Comparison of ENCODE assay signal across 27 cellular contexts in genomic region chr6:15507746-15508145, GRCh38.
DNase-seq lines count a peak whose midpoint lies in the region.
"Had no signal": no experiment of that assay in that cellular context is flagged by ENCODE, and none has a peak within 500 bp of the region (broad histone marks: within the 10 kb centered on the region; RNA-seq: fewer than 3 reads in every experiment).

No MANE protein-coding gene starts in this region.

- H3K4me3 ChIP-seq in HUES48 (ENCODE audit: low read depth, low read length): no peak overlapping the region
- H3K4me3 ChIP-seq in MG63: no peak overlapping the region
- H3K4me3 ChIP-seq in mesenchymal stem cell (ENCODE audit: insufficient read depth in 1 of 2, low read depth in 1 of 2, low read length in 2 of 2): no peak overlapping the region
- H3K4me3 ChIP-seq: BLaER1 treated with 17β-estradiol and CSF1 and Interleukin-3, amounts not matched to agents 10 nM and 100 nM; esophagus muscularis mucosa; transverse colon had no signal

- no peak overlapping the region for H3K4me3 Mint-ChIP-seq in dendritic cell treated with granulocyte-macrophage colony-stimulating factor and Interleukin-4, amounts not matched to agents 40 ng/mL and 50 ng/mL, for 4 days
- H3K4me3 Mint-ChIP-seq: activated CD4-positive, alpha-beta memory T cell treated with anti-CD3 and anti-CD28 coated beads, Interleukin-2, amount 10 ng/mL, durations not matched to agents 7 days and 5 days; activated naive CD8-positive, alpha-beta T cell treated with anti-CD3 and anti-CD28 coated beads, Interleukin-2, amount 50 U/mL, for 24 hours; mesothelial cell of epicardium; stimulated activated memory B cell treated with anti-CD40 and anti-IgM and Interleukin-4, amounts not matched to agents 10 μg/mL and 1 μg/mL and 100 μg/mL, for 72 hours had no signal

- H3K27me3 ChIP-seq in HUES48 (ENCODE audit: control insufficient read depth, insufficient read depth, low read length) (no peaks in the 10 kb centered on the region), MG63 (no peaks in the 10 kb centered on the region), mesenchymal stem cell (ENCODE audit: control insufficient read depth in 1 of 2, insufficient read depth in 1 of 2, low read length in 2 of 2) (no peaks in the 10 kb centered on the region)
- H3K27me3 ChIP-seq: BLaER1 treated with 17β-estradiol and CSF1 and Interleukin-3, amounts not matched to agents 10 nM and 100 nM; esophagus muscularis mucosa; transverse colon had no signal

- no peak overlapping the region for H3K9ac ChIP-seq in HUES48 (ENCODE audit: low read depth, low read length)
- H3K9ac ChIP-seq in mesenchymal stem cell (ENCODE audit: low read length): no peak overlapping the region
- H3K9ac ChIP-seq: SK-N-SH had no signal

- intact Hi-C loops in dendritic cell treated with granulocyte-macrophage colony-stimulating factor and Interleukin-4, amounts not matched to agents 40 ng/mL and 50 ng/mL, for 4 days (cut with micrococcal nuclease): no loop called here
- intact Hi-C loops in posterior vena cava (cut with DNase I): loop anchor here in 1 of 2 donors (10.0 kb wide), 1 partner anchor 97 kb away; no protein-coding TSS in a partner anchor

- no peak overlapping the region for H2BK15ac ChIP-seq in mesenchymal stem cell (ENCODE audit: low read depth, poor library complexity, severe bottlenecking)

- H3K4ac ChIP-seq in mesenchymal stem cell (ENCODE audit: low read depth in 1 of 2, low read length in 2 of 2): no peak overlapping the region

- DNase-seq in MG63 (peak; percentile 32), posterior vena cava (ENCODE audit: low spot score) (peak; percentile 70), NCI-H2029 (lab: John Stamatoyannopoulos, UW) (no peak), NCI-H1417 (lab: John Stamatoyannopoulos, UW) (no peak), mesenchymal stem cell (no peak)
- DNase-seq: activated CD4-positive, alpha-beta memory T cell treated with anti-CD3 and anti-CD28 coated beads, Interleukin-2, amount 10 ng/mL, durations not matched to agents 7 days and 5 days; activated gamma-delta T cell; activated naive CD8-positive, alpha-beta T cell treated with anti-CD3 and anti-CD28 coated beads, Interleukin-2, amount 50 U/mL, for 24 hours; cerebellar nuclear complex; DMS153; foreskin fibroblast; islet precursor cell; left ventricle myocardium superior; NCI-H1092; NCI-H1930; NCI-H345; NCI-H69; nucleus accumbens; PC-3; SK-N-SH; transverse colon had no signal

- no peaks in the 10 kb centered on the region for H3K9me3 Mint-ChIP-seq in dendritic cell treated with granulocyte-macrophage colony-stimulating factor and Interleukin-4, amounts not matched to agents 40 ng/mL and 50 ng/mL, for 4 days
- H3K9me3 Mint-ChIP-seq: activated CD4-positive, alpha-beta memory T cell treated with anti-CD3 and anti-CD28 coated beads, Interleukin-2, amount 10 ng/mL, durations not matched to agents 7 days and 5 days; activated naive CD8-positive, alpha-beta T cell treated with anti-CD3 and anti-CD28 coated beads, Interleukin-2, amount 50 U/mL, for 24 hours; mesothelial cell of epicardium; stimulated activated memory B cell treated with anti-CD40 and anti-IgM and Interleukin-4, amounts not matched to agents 10 μg/mL and 1 μg/mL and 100 μg/mL, for 72 hours had no signal

- H4K91ac ChIP-seq in mesenchymal stem cell (ENCODE audit: low read length): no peak overlapping the region

- no peak overlapping the region for H3K18ac ChIP-seq in mesenchymal stem cell (ENCODE audit: low read depth in 1 of 2, low read length in 2 of 2)

- no peak overlapping the region for H2BK5ac ChIP-seq in mesenchymal stem cell (ENCODE audit: low read depth, low read length, poor library complexity, severe bottlenecking)

- H3K23ac ChIP-seq in mesenchymal stem cell (ENCODE audit: low read length in 2 of 2): no peak overlapping the region

- peaks cover 100% of the 10 kb centered on the region for H3K36me3 Mint-ChIP-seq in dendritic cell treated with granulocyte-macrophage colony-stimulating factor and Interleukin-4, amounts not matched to agents 40 ng/mL and 50 ng/mL, for 4 days (ENCODE audit: low read depth)

- H3K27ac ChIP-seq in HUES48 (ENCODE audit: low read depth, low read length) (peak overlapping the region; percentile 11), mesenchymal stem cell (ENCODE audit: low read length, poor library complexity, severe bottlenecking) (no peak overlapping the region)
- H3K27ac ChIP-seq: esophagus muscularis mucosa, transverse colon had no signal

- H3K79me1 ChIP-seq in mesenchymal stem cell (replicated peaks; ENCODE audit: low read length, poor library complexity, severe bottlenecking): peaks cover 41% of the 10 kb centered on the region

- H2AK5ac ChIP-seq in mesenchymal stem cell (ENCODE audit: low read length, severe bottlenecking): no peak overlapping the region

- H2BK120ac ChIP-seq in mesenchymal stem cell (ENCODE audit: low read depth, low read length): no peak overlapping the region

- WGBS in mesenchymal stem cell: 89% methylated on average over 14 of the region's 14 CpGs

- H3K36me3 ChIP-seq in HUES48 (ENCODE audit: control insufficient read depth, insufficient read depth, low read length) (peaks cover 98% of the 10 kb centered on the region), MG63 (no peaks in the 10 kb centered on the region), mesenchymal stem cell (ENCODE audit: control insufficient read depth in 1 of 2, insufficient read depth in 2 of 2, low read depth in 1 of 2, low read length in 2 of 2) (peaks cover 44 to 84% of the 10 kb centered on the region in 2 experiments)

- H3K4me2 ChIP-seq in mesenchymal stem cell (ENCODE audit: low read length, poor library complexity, severe bottlenecking): no peak overlapping the region
- H3K4me2 ChIP-seq: BLaER1 treated with 17β-estradiol and CSF1 and Interleukin-3, amounts not matched to agents 10 nM and 100 nM; SK-N-SH had no signal

- H3K27ac Mint-ChIP-seq in dendritic cell treated with granulocyte-macrophage colony-stimulating factor and Interleukin-4, amounts not matched to agents 40 ng/mL and 50 ng/mL, for 4 days: peak overlapping the region; percentile 76
- H3K27ac Mint-ChIP-seq: activated naive CD8-positive, alpha-beta T cell treated with anti-CD3 and anti-CD28 coated beads, Interleukin-2, amount 50 U/mL, for 24 hours; mesothelial cell of epicardium; stimulated activated memory B cell treated with anti-CD40 and anti-IgM and Interleukin-4, amounts not matched to agents 10 μg/mL and 1 μg/mL and 100 μg/mL, for 72 hours had no signal

- no peaks in the 10 kb centered on the region for H3K27me3 Mint-ChIP-seq in dendritic cell treated with granulocyte-macrophage colony-stimulating factor and Interleukin-4, amounts not matched to agents 40 ng/mL and 50 ng/mL, for 4 days
- H3K27me3 Mint-ChIP-seq: activated CD4-positive, alpha-beta memory T cell treated with anti-CD3 and anti-CD28 coated beads, Interleukin-2, amount 10 ng/mL, durations not matched to agents 7 days and 5 days; activated naive CD8-positive, alpha-beta T cell treated with anti-CD3 and anti-CD28 coated beads, Interleukin-2, amount 50 U/mL, for 24 hours; stimulated activated memory B cell treated with anti-CD40 and anti-IgM and Interleukin-4, amounts not matched to agents 10 μg/mL and 1 μg/mL and 100 μg/mL, for 72 hours had no signal

- no peaks in the 10 kb centered on the region for H3K9me3 ChIP-seq in HUES48 (ENCODE audit: control insufficient read depth, insufficient read depth, low read length)
- no peaks in the 10 kb centered on the region for H3K9me3 ChIP-seq in MG63
- H3K9me3 ChIP-seq in mesenchymal stem cell (ENCODE audit: control insufficient read depth, low read length): no peaks in the 10 kb centered on the region
- H3K9me3 ChIP-seq: BLaER1 treated with 17β-estradiol and CSF1 and Interleukin-3, amounts not matched to agents 10 nM and 100 nM; esophagus muscularis mucosa; SK-N-SH; transverse colon had no signal

- H4K8ac ChIP-seq in mesenchymal stem cell (ENCODE audit: low read length): no peak overlapping the region

- H3K14ac ChIP-seq in mesenchymal stem cell (ENCODE audit: low read length in 2 of 2): no peak overlapping the region

- H2AFZ ChIP-seq in mesenchymal stem cell (ENCODE audit: low read depth, low read length): no peak overlapping the region

- H3K4me1 ChIP-seq in HUES48 (ENCODE audit: control insufficient read depth, insufficient read depth, low read length) (peaks cover 24% of the 10 kb centered on the region), mesenchymal stem cell (ENCODE audit: control insufficient read depth, insufficient read depth, low read depth, low read length) (peaks cover 21% of the 10 kb centered on the region)

- H3K4me1 Mint-ChIP-seq in dendritic cell treated with granulocyte-macrophage colony-stimulating factor and Interleukin-4, amounts not matched to agents 40 ng/mL and 50 ng/mL, for 4 days (ENCODE audit: low read depth): peaks cover 80% of the 10 kb centered on the region
- H3K4me1 Mint-ChIP-seq: activated CD4-positive, alpha-beta memory T cell treated with anti-CD3 and anti-CD28 coated beads, Interleukin-2, amount 10 ng/mL, durations not matched to agents 7 days and 5 days; stimulated activated memory B cell treated with anti-CD40 and anti-IgM and Interleukin-4, amounts not matched to agents 10 μg/mL and 1 μg/mL and 100 μg/mL, for 72 hours had no signal

- H2BK12ac ChIP-seq in mesenchymal stem cell (ENCODE audit: low read length in 2 of 2): no peak overlapping the region

Comparison
In these comparisons a context has a peak if more than half of its experiments do, and no peak if none do; other contexts are left out.
1. DNase-seq: peak in MG63 (single experiment) and posterior vena cava (single experiment); none in NCI-H2029 (single experiment), NCI-H1417 (0 of 3) and mesenchymal stem cell (single experiment).